ENCODE assay signal across 15 cellular contexts in the genomic region with DNA sequence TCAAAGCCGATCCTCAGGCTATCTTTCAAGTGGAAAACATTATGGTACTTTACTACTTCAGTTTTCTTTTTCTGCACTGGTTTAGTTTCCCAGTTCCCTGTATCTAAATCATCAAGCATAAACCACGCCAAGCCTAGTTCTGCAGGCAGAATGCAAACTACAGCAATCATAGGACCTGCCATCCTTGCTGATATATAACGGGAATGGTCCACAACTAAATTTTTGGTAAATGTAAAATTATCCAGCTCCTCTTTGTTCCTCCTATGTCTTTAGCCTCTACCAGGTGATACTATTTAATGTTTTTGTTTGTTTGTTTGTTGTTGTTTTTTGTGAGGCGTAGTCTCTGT. TPM values are rescaled to one million over a fixed set of nuclear protein-coding genes. Genes with fewer than 3 reads are reported as not detected.
"Had no signal": no experiment of that assay in that cellular context is flagged by ENCODE, and none has a peak within 500 bp of the region (broad histone marks: within the 10 kb centered on the region; RNA-seq: fewer than 3 reads in every experiment).

No MANE protein-coding gene starts in this region.

- H3K9me3 ChIP-seq: gastroesophageal sphincter, mucosa of descending colon, right atrium auricular region had no signal

- H3K36me3 ChIP-seq: gastroesophageal sphincter, heart right ventricle, right atrium auricular region had no signal

- ATAC-seq: gastroesophageal sphincter; heart right ventricle; naive thymus-derived CD8-positive, alpha-beta T cell had no signal

- DNase-seq: activated CD4-positive, alpha-beta T cell treated with anti-CD3 and anti-CD28 coated beads, Interleukin-2, amount 10 ng/mL, durations not matched to agents 7 days and 5 days; activated CD8-positive, alpha-beta memory T cell treated with anti-CD3 and anti-CD28 coated beads, Interleukin-2, amount 50 U/mL, for 48 hours; activated naive CD4-positive, alpha-beta T cell; dorsolateral prefrontal cortex; endodermal cell; heart right ventricle; naive thymus-derived CD8-positive, alpha-beta T cell; stimulated activated CD4-positive, alpha-beta T cell treated with anti-CD3 and anti-CD28 coated beads, Interleukin-4, amount 100 ng/mL, for 4 hours; stimulated activated CD8-positive, alpha-beta memory T cell treated with anti-CD3 and anti-CD28 coated beads, Interleukin-4, amount 100 ng/mL, for 48 hours; stimulated activated naive CD4-positive, alpha-beta T cell treated with Interleukin-2 at 50 U/mL for 16 hours; substantia nigra had no signal

- H3K4me1 ChIP-seq: heart right ventricle, right atrium auricular region had no signal

- H3K4me3 ChIP-seq: dorsolateral prefrontal cortex, gastroesophageal sphincter, heart right ventricle, mucosa of descending colon, right atrium auricular region had no signal

- H3K27me3 ChIP-seq: dorsolateral prefrontal cortex, gastroesophageal sphincter, right atrium auricular region had no signal

- H3K4me3 Mint-ChIP-seq: activated CD4-positive, alpha-beta T cell treated with anti-CD3 and anti-CD28 coated beads, Interleukin-2, amount 10 ng/mL, durations not matched to agents 7 days and 5 days; endodermal cell; naive thymus-derived CD8-positive, alpha-beta T cell had no signal

- H3K4me1 Mint-ChIP-seq: activated CD4-positive, alpha-beta T cell treated with anti-CD3 and anti-CD28 coated beads, Interleukin-2, amount 10 ng/mL, durations not matched to agents 7 days and 5 days; endodermal cell; naive thymus-derived CD8-positive, alpha-beta T cell had no signal

- H3K9me3 Mint-ChIP-seq: activated CD4-positive, alpha-beta T cell treated with anti-CD3 and anti-CD28 coated beads, Interleukin-2, amount 10 ng/mL, durations not matched to agents 7 days and 5 days; endodermal cell; naive thymus-derived CD8-positive, alpha-beta T cell had no signal

- H3K27ac Mint-ChIP-seq: activated CD4-positive, alpha-beta T cell treated with anti-CD3 and anti-CD28 coated beads, Interleukin-2, amount 10 ng/mL, durations not matched to agents 7 days and 5 days; endodermal cell; naive thymus-derived CD8-positive, alpha-beta T cell had no signal

- H3K36me3 Mint-ChIP-seq: naive thymus-derived CD8-positive, alpha-beta T cell had no signal

- H3K27ac ChIP-seq: dorsolateral prefrontal cortex, gastroesophageal sphincter, heart right ventricle, right atrium auricular region had no signal

RNA-seq across cellular contexts. Expression of gene GARIN2, which starts 32.7 kb away (rescaled TPM):
- total RNA-seq: endodermal cell; naive thymus-derived CD8-positive, alpha-beta T cell; posterior vena cava; right atrium auricular region had no signal
- polyA plus RNA-seq: heart right ventricle had no signal
